30 cellular contexts compared by ENCODE assay signal in genomic region chr1:86821956-86822355, GRCh38.
"Had no signal": no experiment of that assay in that cellular context is flagged by ENCODE, and none has a peak within 500 bp of the region (broad histone marks: within the 10 kb centered on the region; RNA-seq: fewer than 3 reads in every experiment).

No MANE protein-coding gene starts in this region.

- H3K4me2 ChIP-seq: hepatocyte, neural progenitor cell, smooth muscle cell had no signal

- ATAC-seq: heart right ventricle; left lobe of liver; lower lobe of right lung; natural killer cell; right lobe of liver; stimulated activated memory B cell treated with anti-CD40 and anti-IgM and Interleukin-4, amounts not matched to agents 10 μg/mL and 1 μg/mL and 100 μg/mL, for 72 hours; stimulated activated naive CD8-positive, alpha-beta T cell treated with anti-CD3 and anti-CD28 coated beads, Interleukin-15, amount 100 ng/mL, for 72 hours had no signal

- H3K9ac ChIP-seq: neural progenitor cell, parathyroid adenoma had no signal

- H3K4me1 Mint-ChIP-seq: neural progenitor cell; stimulated activated naive CD8-positive, alpha-beta T cell treated with anti-CD3 and anti-CD28 coated beads, Interleukin-15, amount 100 ng/mL, for 72 hours had no signal

- H3K9me3 Mint-ChIP-seq: natural killer cell; neural progenitor cell; stimulated activated memory B cell treated with anti-CD40 and anti-IgM and Interleukin-4, amounts not matched to agents 10 μg/mL and 1 μg/mL and 100 μg/mL, for 72 hours; stimulated activated naive CD8-positive, alpha-beta T cell treated with anti-CD3 and anti-CD28 coated beads, Interleukin-15, amount 100 ng/mL, for 72 hours had no signal

- H3K27ac ChIP-seq: heart right ventricle, hepatocyte, lower lobe of right lung, neural progenitor cell, neutrophil, parathyroid adenoma, right atrium auricular region, right lobe of liver, testis, thyroid gland, transverse colon, upper lobe of right lung had no signal

- H3K27ac Mint-ChIP-seq: naive B cell; natural killer cell; nephron progenitor cell; neural progenitor cell; stimulated activated memory B cell treated with anti-CD40 and anti-IgM and Interleukin-4, amounts not matched to agents 10 μg/mL and 1 μg/mL and 100 μg/mL, for 72 hours; stimulated activated naive CD8-positive, alpha-beta T cell treated with anti-CD3 and anti-CD28 coated beads, Interleukin-15, amount 100 ng/mL, for 72 hours had no signal

- H3K4me3 Mint-ChIP-seq: naive B cell; natural killer cell; nephron progenitor cell; neural progenitor cell; stimulated activated memory B cell treated with anti-CD40 and anti-IgM and Interleukin-4, amounts not matched to agents 10 μg/mL and 1 μg/mL and 100 μg/mL, for 72 hours; stimulated activated naive CD8-positive, alpha-beta T cell treated with anti-CD3 and anti-CD28 coated beads, Interleukin-15, amount 100 ng/mL, for 72 hours had no signal

- DNase-seq: heart right ventricle; islet precursor cell; lower lobe of right lung; mammary epithelial cell; mesenchymal stem cell; naive B cell; natural killer cell; nephron progenitor cell; occipital lobe; right lobe of liver; stimulated activated CD4-positive, alpha-beta T cell treated with anti-CD3 and anti-CD28 coated beads, Interleukin-1b, Interleukin-23, amount 100 ng/mL, for 48 hours; stimulated activated CD4-positive, alpha-beta T cell treated with anti-CD3 and anti-CD28 coated beads, Interleukin-2, amount 100 ng/mL, for 48 hours; stimulated activated CD4-positive, alpha-beta T cell treated with anti-CD3 and anti-CD28 coated beads, Interleukin-4, amount 100 ng/mL, for 4 hours; stimulated activated CD8-positive, alpha-beta memory T cell treated with anti-CD3 and anti-CD28 coated beads, Interleukin-4, amount 100 ng/mL, for 48 hours; stimulated activated naive CD4-positive, alpha-beta T cell treated with Interleukin-2 at 50 U/mL for 16 hours; stimulated activated naive CD8-positive, alpha-beta T cell treated with anti-CD3 and anti-CD28 coated beads, Interleukin-15, amount 100 ng/mL, for 72 hours; substantia nigra; testis; thyroid gland; transverse colon; upper lobe of right lung had no signal

- H2AFZ ChIP-seq: hepatocyte, neural progenitor cell, parathyroid adenoma had no signal

- H3K4me3 ChIP-seq: heart right ventricle, hepatocyte, lower lobe of right lung, neural progenitor cell, right atrium auricular region, right lobe of liver, smooth muscle cell, testis, thyroid gland, transverse colon, upper lobe of right lung had no signal

- H3K79me2 ChIP-seq: hepatocyte, parathyroid adenoma had no signal

- H3K27me3 Mint-ChIP-seq: stimulated activated memory B cell treated with anti-CD40 and anti-IgM and Interleukin-4, amounts not matched to agents 10 μg/mL and 1 μg/mL and 100 μg/mL, for 72 hours had no signal

- H3K36me3 Mint-ChIP-seq: naive B cell; natural killer cell; neural progenitor cell; stimulated activated memory B cell treated with anti-CD40 and anti-IgM and Interleukin-4, amounts not matched to agents 10 μg/mL and 1 μg/mL and 100 μg/mL, for 72 hours had no signal

- H3K9me3 ChIP-seq: heart right ventricle, lower lobe of right lung, neutrophil, right atrium auricular region, right lobe of liver, testis, thyroid gland, transverse colon, upper lobe of right lung had no signal

- FAIRE-seq: urothelium cell line had no signal

- H3K4me1 ChIP-seq: lower lobe of right lung, neural progenitor cell, parathyroid adenoma, right atrium auricular region, testis, thyroid gland, transverse colon, upper lobe of right lung had no signal

- H3K36me3 ChIP-seq: heart right ventricle, lower lobe of right lung, neural progenitor cell, neutrophil, right atrium auricular region, right lobe of liver, thyroid gland, transverse colon, upper lobe of right lung had no signal

- H3K27me3 ChIP-seq: heart right ventricle, hepatocyte, neural progenitor cell, neutrophil, right atrium auricular region, right lobe of liver, testis, thyroid gland, transverse colon, upper lobe of right lung had no signal
